In the genomic region with DNA sequence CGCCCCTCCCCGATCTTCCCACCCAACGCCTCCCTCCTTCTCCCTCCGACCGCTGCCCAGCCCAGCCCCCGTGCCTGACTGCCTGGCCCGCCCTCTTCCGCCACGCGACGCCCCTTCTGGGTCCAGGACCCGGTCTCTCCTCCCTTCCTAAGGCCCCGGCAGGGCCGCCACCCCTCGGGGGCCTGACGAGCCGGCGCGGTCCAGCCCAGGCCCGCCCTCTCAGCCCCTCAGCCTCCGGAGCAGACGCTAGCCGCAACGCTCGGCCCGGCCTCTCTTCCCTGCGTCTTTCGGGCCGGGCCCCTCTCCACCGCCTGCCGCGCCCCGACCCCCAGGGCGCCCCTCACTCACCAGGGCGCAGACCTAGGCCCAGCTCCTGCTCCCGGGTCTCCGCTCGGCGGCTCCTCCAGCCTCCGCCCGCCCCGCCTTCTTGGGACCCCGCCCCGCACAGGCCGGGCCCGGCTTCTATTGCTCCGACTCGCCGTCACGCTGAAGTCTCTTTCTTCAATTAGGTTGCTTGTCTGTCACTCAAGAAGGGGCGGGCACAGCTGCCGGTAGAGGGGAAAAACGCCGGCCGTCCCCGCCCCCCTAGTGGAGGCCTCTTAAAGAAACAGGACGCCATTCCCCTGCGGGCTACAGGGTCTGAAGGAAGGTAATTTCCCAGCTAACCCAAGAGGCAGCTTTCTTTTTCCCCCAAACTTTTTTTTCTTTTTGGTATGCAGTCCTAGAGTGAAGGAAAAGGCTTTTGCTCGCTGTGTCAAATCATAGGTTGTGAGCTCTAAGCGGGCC, we compare ENCODE assay signal across 8 cellular contexts. TPM values are rescaled to one million over a fixed set of nuclear protein-coding genes. Genes with fewer than 3 reads are reported as not detected.
DNase-seq lines count a peak whose midpoint lies in the region; ATAC-seq and TF ChIP-seq lines count a peak whose summit lies in the region.

A gene with protein sequence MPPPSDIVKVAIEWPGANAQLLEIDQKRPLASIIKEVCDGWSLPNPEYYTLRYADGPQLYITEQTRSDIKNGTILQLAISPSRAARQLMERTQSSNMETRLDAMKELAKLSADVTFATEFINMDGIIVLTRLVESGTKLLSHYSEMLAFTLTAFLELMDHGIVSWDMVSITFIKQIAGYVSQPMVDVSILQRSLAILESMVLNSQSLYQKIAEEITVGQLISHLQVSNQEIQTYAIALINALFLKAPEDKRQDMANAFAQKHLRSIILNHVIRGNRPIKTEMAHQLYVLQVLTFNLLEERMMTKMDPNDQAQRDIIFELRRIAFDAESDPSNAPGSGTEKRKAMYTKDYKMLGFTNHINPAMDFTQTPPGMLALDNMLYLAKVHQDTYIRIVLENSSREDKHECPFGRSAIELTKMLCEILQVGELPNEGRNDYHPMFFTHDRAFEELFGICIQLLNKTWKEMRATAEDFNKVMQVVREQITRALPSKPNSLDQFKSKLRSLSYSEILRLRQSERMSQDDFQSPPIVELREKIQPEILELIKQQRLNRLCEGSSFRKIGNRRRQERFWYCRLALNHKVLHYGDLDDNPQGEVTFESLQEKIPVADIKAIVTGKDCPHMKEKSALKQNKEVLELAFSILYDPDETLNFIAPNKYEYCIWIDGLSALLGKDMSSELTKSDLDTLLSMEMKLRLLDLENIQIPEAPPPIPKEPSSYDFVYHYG (minus strand): TSS at position 416 of the 786 bp plus-strand sequence. CDS start 12,133 bp downstream, outside the sequence.

- H3K9me2 ChIP-seq in SK-N-SH, result no peaks in the 10 kb centered on the region

- TF ChIP-seq RAD21 in SK-N-SH (IDR thresholded peaks at IDR 0.05; ENCODE audit: low read length), result no peak

- H3K4me3 ChIP-seq in SK-N-SH (ENCODE audit: low read depth in 2 of 2, low read length in 1 of 2) (peak within 1 kb of the TSS; percentile 85 to 96), osteoblast (ENCODE audit: insufficient read depth, low read length) (peak within 1 kb of the TSS; percentile 90), thoracic aorta (peak within 1 kb of the TSS; percentile 92)

- H3K4me3 Mint-ChIP-seq in activated naive CD4-positive, alpha-beta T cell treated with anti-CD3 and anti-CD28 coated beads, Interleukin-2, amount 50 U/mL, for 24 hours, result peak within 1 kb of the TSS; percentile 97

- H3K9ac ChIP-seq in SK-N-SH, result peak within 1 kb of the TSS; percentile 89

- H3K4me1 ChIP-seq in SK-N-SH (ENCODE audit: control insufficient read depth in 1 of 2, insufficient read depth in 2 of 2, low read depth in 1 of 2, low read length in 1 of 2) (peaks cover 4 to 17% of the 10 kb centered on the region in 2 experiments; a peak in 2 of 4 replicates), osteoblast (ENCODE audit: insufficient read depth, low read length) (peaks cover 32% of the 10 kb centered on the region), thoracic aorta (ENCODE audit: control insufficient read depth in 1 of 2, low read depth in 2 of 2) (peaks cover 31 to 60% of the 10 kb centered on the region in 2 donors)

- H3K9me3 ChIP-seq in SK-N-SH (no peaks in the 10 kb centered on the region), osteoblast (ENCODE audit: low read depth, low read length) (no peaks in the 10 kb centered on the region), thoracic aorta (no peaks in the 10 kb centered on the region)

- DNase-seq in GM04504 (ENCODE audit: low read depth) (peak; percentile 88), NCI-H1048 (lab: John Stamatoyannopoulos, UW) (peak; percentile 92), SK-N-SH (peak; percentile 95), glomerular endothelial cell (ENCODE audit: extremely low read depth, low read depth, low spot score) (peak; percentile 72), osteoblast (ENCODE audit: insufficient read length, low spot score, missing footprints) (peak; percentile 99), thoracic aorta (ENCODE audit: low spot score) (peak; percentile 99)

- H3K36me3 ChIP-seq in SK-N-SH (replicated peaks in 1 of 2; ENCODE audit: control insufficient read depth in 1 of 2, insufficient read depth in 2 of 2, low read length in 1 of 2), result peaks cover 3 to 8% of the 10 kb centered on the region in 2 experiments
- H3K36me3 ChIP-seq in osteoblast (ENCODE audit: insufficient read depth, low read length), result no peaks in the 10 kb centered on the region
- H3K36me3 ChIP-seq in thoracic aorta, result no peaks in the 10 kb centered on the region

- H3K4me2 ChIP-seq in SK-N-SH, result peak within 1 kb of the TSS; percentile 94
- H3K4me2 ChIP-seq in osteoblast (ENCODE audit: insufficient read depth, low read length), result peak within 1 kb of the TSS; percentile 94

- no peaks in the 10 kb centered on the region for H3K27me3 Mint-ChIP-seq in activated naive CD4-positive, alpha-beta T cell treated with anti-CD3 and anti-CD28 coated beads, Interleukin-2, amount 50 U/mL, for 24 hours

- H4K20me1 ChIP-seq in SK-N-SH (ENCODE audit: insufficient read depth) (peaks cover 42% of the 10 kb centered on the region), osteoblast (ENCODE audit: insufficient read depth, low read length) (peaks cover 14% of the 10 kb centered on the region)

- H3K27ac ChIP-seq in SK-N-SH (ENCODE audit: low read depth in 2 of 2, low read length in 1 of 2) (peak within 1 kb of the TSS; percentile 88 to 93), osteoblast (ENCODE audit: low read depth, low read length) (peak within 1 kb of the TSS; percentile 70), thoracic aorta (peak within 1 kb of the TSS; percentile 75 to 97)

- H3K4me1 Mint-ChIP-seq in activated naive CD4-positive, alpha-beta T cell treated with anti-CD3 and anti-CD28 coated beads, Interleukin-2, amount 50 U/mL, for 24 hours, result peaks cover 68% of the 10 kb centered on the region

- no peaks in the 10 kb centered on the region for H3K9me3 Mint-ChIP-seq in activated naive CD4-positive, alpha-beta T cell treated with anti-CD3 and anti-CD28 coated beads, Interleukin-2, amount 50 U/mL, for 24 hours

- H2AFZ ChIP-seq in SK-N-SH (ENCODE audit: low read depth) (peak within 1 kb of the TSS; percentile 93), osteoblast (ENCODE audit: low read length) (peak within 1 kb of the TSS; percentile 93)

- peaks cover 44% of the 10 kb centered on the region for H3K79me2 ChIP-seq in SK-N-SH (ENCODE audit: insufficient read depth)
- H3K79me2 ChIP-seq in osteoblast (ENCODE audit: insufficient read depth, low read length), result peaks cover 43% of the 10 kb centered on the region

- peak within 1 kb of the TSS; percentile 93 for H3K27ac Mint-ChIP-seq in activated naive CD4-positive, alpha-beta T cell treated with anti-CD3 and anti-CD28 coated beads, Interleukin-2, amount 50 U/mL, for 24 hours

- H3K27me3 ChIP-seq in SK-N-SH (ENCODE audit: insufficient read depth) (no peaks in the 10 kb centered on the region), osteoblast (ENCODE audit: insufficient read depth, low read length) (no peaks in the 10 kb centered on the region), thoracic aorta (replicated peaks; ENCODE audit: insufficient read depth) (no peaks in the 10 kb centered on the region)

- POLR2A ChIA-PET in SK-N-SH (lab: Yijun Ruan, JAX), result interaction anchor here (0.7 to 1.6 kb wide), 5 partner anchors 20 to 106 kb away, joined by 3 to 10 read pairs (median 3); no protein-coding TSS in a partner anchor

- no peak for TF ChIP-seq CTCF in SK-N-SH (IDR thresholded peaks at IDR 0.05)
- no peak for TF ChIP-seq CTCF in osteoblast (IDR thresholded peaks at IDR 0.05; ENCODE audit: extremely low read depth, low read depth, low read length)
- TF ChIP-seq CTCF in thoracic aorta (IDR thresholded peaks at IDR 0.05), result peak; percentile 24

- 1% methylated on average over 27 of the region's 60 CpGs for WGBS in SK-N-SH (ENCODE audit: low lambda C conversion rate)

- H3F3A ChIP-seq in SK-N-SH (replicated peaks; ENCODE audit: insufficient read depth), result no peaks in the 10 kb centered on the region

- H3K36me3 Mint-ChIP-seq in activated naive CD4-positive, alpha-beta T cell treated with anti-CD3 and anti-CD28 coated beads, Interleukin-2, amount 50 U/mL, for 24 hours, result no peaks in the 10 kb centered on the region

- no peak for TF ChIP-seq EP300 in SK-N-SH (IDR thresholded peaks at IDR 0.05; ENCODE audit: borderline replicate concordance in 1 of 2, low read depth in 1 of 2, low read length in 1 of 2)

- ATAC-seq in HG02571 (IDR thresholded peaks at IDR 0.05; ENCODE audit: unreplicated experiment) (peak; percentile 83), thoracic aorta (ENCODE audit: insufficient number of reproducible peaks, low FRiP score, low read depth) (peak; percentile 90)

- CTCF ChIA-PET in SK-N-SH (lab: Yijun Ruan, JAX), result interaction anchor here (0.6 to 2.7 kb wide), 6 partner anchors 9 to 99 kb away, joined by 3 to 11 read pairs (median 4); no protein-coding TSS in a partner anchor

TF ChIP-seq in SK-N-SH, 30 proteins besides CTCF, POLR2A, EP300 and RAD21 (continues in another document):
- TF ChIP-seq TCF12 (IDR thresholded peaks at IDR 0.05) (no peak), RXRA (IDR thresholded peaks at IDR 0.05; ENCODE audit: borderline replicate concordance, low read depth) (no peak), GABPA (IDR thresholded peaks at IDR 0.05; ENCODE audit: low read depth) (peak; percentile 66; the same call in 1 of the 2 replicates), MXI1 (IDR thresholded peaks at IDR 0.05; ENCODE audit: low read depth, low read length) (peak; percentile 79), ELF1 (IDR thresholded peaks at IDR 0.05) (peak; percentile 59; the same call in 1 of the 2 replicates), SMC3 (IDR thresholded peaks at IDR 0.05; ENCODE audit: low read depth, low read length) (no peak), TAF1 (IDR thresholded peaks at IDR 0.05; ENCODE audit: borderline replicate concordance, low read depth, low read length) (no peak; the same call in 1 of the 2 replicates)
- TF ChIP-seq, protein P1, sequence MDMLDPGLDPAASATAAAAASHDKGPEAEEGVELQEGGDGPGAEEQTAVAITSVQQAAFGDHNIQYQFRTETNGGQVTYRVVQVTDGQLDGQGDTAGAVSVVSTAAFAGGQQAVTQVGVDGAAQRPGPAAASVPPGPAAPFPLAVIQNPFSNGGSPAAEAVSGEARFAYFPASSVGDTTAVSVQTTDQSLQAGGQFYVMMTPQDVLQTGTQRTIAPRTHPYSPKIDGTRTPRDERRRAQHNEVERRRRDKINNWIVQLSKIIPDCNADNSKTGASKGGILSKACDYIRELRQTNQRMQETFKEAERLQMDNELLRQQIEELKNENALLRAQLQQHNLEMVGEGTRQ (IDR thresholded peaks at IDR 0.05; ENCODE audit: borderline replicate concordance, low read depth, low read length), result no peak

RNA-seq across cellular contexts. Expression of the gene that starts here (rescaled TPM):
- polyA plus RNA-seq in SK-N-SH (2012; rRNA removed), result 32.1 and 38.5 TPM in 2 replicates
- 22.3 and 28.4 TPM in 2 replicates for polyA plus RNA-seq in SK-N-SH (2012; cell fraction: cytosol; rRNA removed)
- polyA plus RNA-seq in SK-N-SH (2012; cell fraction: nucleus; rRNA removed), result 50.3 and 60.9 TPM in 2 replicates
- 34.0 and 38.8 TPM in 2 replicates for total RNA-seq in glomerular endothelial cell
- total RNA-seq in osteoblast, result 39.8 and 46.7 TPM in 2 replicates
- total RNA-seq in thoracic aorta, result 10 to 100 TPM; 50.1 to 55.2 TPM

Comparison
In these comparisons a context has a peak if more than half of its experiments do, and no peak if none do; other contexts are left out.
1. Peak in every context shown above with its lines: DNase-seq, ATAC-seq, H3K4me3 ChIP-seq and H3K27ac ChIP-seq.